ENCODE assay signal across 23 cellular contexts in genomic region chr4:28822163-28822562, GRCh38.
"Had no signal": no experiment of that assay in that cellular context is flagged by ENCODE, and none has a peak within 500 bp of the region (broad histone marks: within the 10 kb centered on the region; RNA-seq: fewer than 3 reads in every experiment).

No MANE protein-coding gene starts in this region.

- H3K27me3 ChIP-seq: colonic mucosa, heart left ventricle, right lobe of liver, spleen, tibial artery, upper lobe of left lung, uterus had no signal

- FAIRE-seq: frontal cortex, keratinocyte had no signal

- H3K4me1 ChIP-seq: colonic mucosa, heart left ventricle, left ventricle myocardium inferior, lower lobe of right lung, psoas muscle, right lobe of liver, spleen, tibial artery, upper lobe of left lung, uterus had no signal

- H3K27ac ChIP-seq: colonic mucosa, heart left ventricle, left ventricle myocardium inferior, lower lobe of right lung, psoas muscle, right lobe of liver, spleen, tibial artery, upper lobe of left lung, uterus had no signal

- H3K9me3 ChIP-seq: colonic mucosa, lower lobe of right lung, right lobe of liver, uterus had no signal

- DNase-seq: colonic mucosa; dermis blood vessel endothelial cell; erythroblast; heart left ventricle; hippocampal formation; left cardiac atrium; left ventricle myocardium inferior; lower lobe of right lung; midbrain; psoas muscle; retina; right lobe of liver; spleen; stimulated activated CD4-positive, alpha-beta T cell treated with anti-CD3 and anti-CD28 coated beads, Interleukin-15, amount 100 ng/mL, for 24 hours; stimulated activated CD4-positive, alpha-beta T cell treated with anti-CD3 and anti-CD28 coated beads, Interleukin-1b, Interleukin-23, amount 100 ng/mL, for 48 hours; stimulated activated CD4-positive, alpha-beta T cell treated with anti-CD3 and anti-CD28 coated beads, Interleukin-4, amount 100 ng/mL, for 24 hours; tibial artery; upper lobe of left lung; uterus had no signal

- ATAC-seq: heart left ventricle; left cardiac atrium; lower lobe of right lung; natural killer cell treated with Interleukin-12 subunit alpha and Interleukin-12 subunit beta and Interleukin-15 and Interleukin-18, amount 100 ng/mL, for 72 hours; psoas muscle; right lobe of liver; stimulated activated memory B cell treated with anti-CD40 and anti-IgM and Interleukin-4, amounts not matched to agents 10 μg/mL and 1 μg/mL and 100 μg/mL, for 72 hours had no signal

- H3K4me3 ChIP-seq: colonic mucosa, heart left ventricle, left ventricle myocardium inferior, lower lobe of right lung, psoas muscle, right lobe of liver, spleen, tibial artery, upper lobe of left lung, uterus had no signal

- H3K36me3 ChIP-seq: colonic mucosa, heart left ventricle, left ventricle myocardium inferior, lower lobe of right lung, right lobe of liver, spleen, tibial artery, upper lobe of left lung, uterus had no signal
